Comparison of ENCODE assay signal across 13 cellular contexts in genomic region chrX:1661922-1662221, GRCh38. TPM values are rescaled to one million over a fixed set of nuclear protein-coding genes. Genes with fewer than 3 reads are reported as not detected.
A peak's percentile ranks its signal among the peaks of the same experiment; 100 is the strongest.
DNase-seq lines count a peak whose midpoint lies in the region.
"Had no signal": no experiment of that assay in that cellular context is flagged by ENCODE, and none has a peak within 500 bp of the region (broad histone marks: within the 10 kb centered on the region; RNA-seq: fewer than 3 reads in every experiment).

No MANE protein-coding gene starts in this region.

- H3K27ac ChIP-seq in thymus (ENCODE audit: low read depth): peak overlapping the region; percentile 76
- H3K27ac ChIP-seq: thoracic aorta had no signal

- intact Hi-C loops in activated naive CD4-positive, alpha-beta T cell treated with anti-CD3 and anti-CD28 coated beads for 36 hours (cut with micrococcal nuclease): loop anchor here (1.0 to 5.0 kb wide), 9 partner anchors 17 to 1305 kb away; partner anchors contain the start of genes AKAP17A and SLC25A6
- intact Hi-C loops in dendritic cell treated with granulocyte-macrophage colony-stimulating factor and Interleukin-4, amounts not matched to agents 40 ng/mL and 50 ng/mL, for 4 days (cut with micrococcal nuclease): loop anchor here (2.0 to 10.0 kb wide), 3 partner anchors 210 to 947 kb away; partner anchors contain the start of genes ASMTL, DHRSX and ZBED1
- intact Hi-C loops in posterior vena cava (cut with DNase I): no loop called here

- 60% methylated on average over 15 of the region's 15 CpGs for WGBS in thymus

- CTCF ChIA-PET in activated naive CD4-positive, alpha-beta T cell treated with anti-CD3 and anti-CD28 coated beads for 36 hours (lab: Charles Lee): no interaction called here

- H3K4me1 ChIP-seq in thymus (ENCODE audit: control insufficient read depth, insufficient read depth, low read length): peaks cover 2% of the 10 kb centered on the region

- H3K36me3 ChIP-seq in thymus (ENCODE audit: control insufficient read depth, insufficient read depth): no peaks in the 10 kb centered on the region
- H3K36me3 ChIP-seq: thoracic aorta had no signal

- H3K4me1 Mint-ChIP-seq in activated naive CD4-positive, alpha-beta T cell treated with anti-CD3 and anti-CD28 coated beads for 36 hours (ENCODE audit: low read depth): peaks cover 55% of the 10 kb centered on the region
- peaks cover 29 to 34% (median 30%) of the 10 kb centered on the region in 3 donors for H3K4me1 Mint-ChIP-seq in IgD-negative memory B cell
- peaks cover 27% of the 10 kb centered on the region for H3K4me1 Mint-ChIP-seq in dendritic cell treated with granulocyte-macrophage colony-stimulating factor and Interleukin-4, amounts not matched to agents 40 ng/mL and 50 ng/mL, for 4 days (ENCODE audit: low read depth)

- peak overlapping the region; percentile 41 for H3K4me3 ChIP-seq in thymus (ENCODE audit: low read length)
- H3K4me3 ChIP-seq: lung, thoracic aorta had no signal

- DNase-seq in activated naive CD4-positive, alpha-beta T cell treated with anti-CD3 and anti-CD28 coated beads for 36 hours: no peak
- no peak for DNase-seq in activated naive CD4-positive, alpha-beta T cell treated with Interleukin-2 at 50 U/mL for 16 hours
- DNase-seq in posterior vena cava (ENCODE audit: low spot score) (no peak), NCI-H1092 (lab: John Stamatoyannopoulos, UW) (no peak), C1 segment of cervical spinal cord (lab: John Stamatoyannopoulos, UW) (no peak)
- DNase-seq: NCI-H2081 had no signal

- H3K9me3 Mint-ChIP-seq in activated naive CD4-positive, alpha-beta T cell treated with anti-CD3 and anti-CD28 coated beads for 36 hours: no peaks in the 10 kb centered on the region
- no peaks in the 10 kb centered on the region for H3K9me3 Mint-ChIP-seq in IgD-negative memory B cell
- no peaks in the 10 kb centered on the region for H3K9me3 Mint-ChIP-seq in dendritic cell treated with granulocyte-macrophage colony-stimulating factor and Interleukin-4, amounts not matched to agents 40 ng/mL and 50 ng/mL, for 4 days

- peak overlapping the region; percentile 81 for H3K4me3 Mint-ChIP-seq in activated naive CD4-positive, alpha-beta T cell treated with anti-CD3 and anti-CD28 coated beads for 36 hours
- H3K4me3 Mint-ChIP-seq in IgD-negative memory B cell: peak overlapping the region in 3 of 4 donors; percentile 88 to 93 (median 88)
- peak overlapping the region; percentile 67 for H3K4me3 Mint-ChIP-seq in dendritic cell treated with granulocyte-macrophage colony-stimulating factor and Interleukin-4, amounts not matched to agents 40 ng/mL and 50 ng/mL, for 4 days

- peak overlapping the region; percentile 92 for H3K27ac Mint-ChIP-seq in activated naive CD4-positive, alpha-beta T cell treated with anti-CD3 and anti-CD28 coated beads for 36 hours
- H3K27ac Mint-ChIP-seq in IgD-negative memory B cell: peak overlapping the region in 2 of 3 donors; percentile 79 to 92
- peak overlapping the region; percentile 72 for H3K27ac Mint-ChIP-seq in dendritic cell treated with granulocyte-macrophage colony-stimulating factor and Interleukin-4, amounts not matched to agents 40 ng/mL and 50 ng/mL, for 4 days

- H3K27me3 ChIP-seq in thymus (ENCODE audit: control insufficient read depth, insufficient read depth): no peaks in the 10 kb centered on the region

- peaks cover 40% of the 10 kb centered on the region for H3K36me3 Mint-ChIP-seq in activated naive CD4-positive, alpha-beta T cell treated with anti-CD3 and anti-CD28 coated beads for 36 hours (ENCODE audit: low read depth)
- H3K36me3 Mint-ChIP-seq in IgD-negative memory B cell: peaks cover 9% of the 10 kb centered on the region
- H3K36me3 Mint-ChIP-seq in dendritic cell treated with granulocyte-macrophage colony-stimulating factor and Interleukin-4, amounts not matched to agents 40 ng/mL and 50 ng/mL, for 4 days (ENCODE audit: low read depth): peaks cover 9% of the 10 kb centered on the region

- H3K27me3 Mint-ChIP-seq in activated naive CD4-positive, alpha-beta T cell treated with anti-CD3 and anti-CD28 coated beads for 36 hours (ENCODE audit: low read depth): no peaks in the 10 kb centered on the region
- H3K27me3 Mint-ChIP-seq in IgD-negative memory B cell: no peaks in the 10 kb centered on the region
- H3K27me3 Mint-ChIP-seq in dendritic cell treated with granulocyte-macrophage colony-stimulating factor and Interleukin-4, amounts not matched to agents 40 ng/mL and 50 ng/mL, for 4 days: no peaks in the 10 kb centered on the region

- H3K9me3 ChIP-seq in thymus (ENCODE audit: control insufficient read depth): no peaks in the 10 kb centered on the region
- H3K9me3 ChIP-seq: thoracic aorta had no signal

RNA-seq across cellular contexts. Expression of gene ASMT, which starts 47.0 kb away (rescaled TPM):
- total RNA-seq in activated naive CD4-positive, alpha-beta T cell treated with anti-CD3 and anti-CD28 coated beads for 36 hours: not detected
- polyA plus RNA-seq in IgD-negative memory B cell: 1.8 TPM
- 0.46 TPM for polyA plus RNA-seq in thymus
- under 1 TPM; 0.33 to 0.97 TPM for total RNA-seq in posterior vena cava
- total RNA-seq: pulmonary artery endothelial cell, thoracic aorta had no signal
- polyA plus RNA-seq: AG04450 had no signal

Comparison
In these comparisons a context has a peak if more than half of its experiments do, and no peak if none do; other contexts are left out.
1. intact Hi-C loops: an anchor here in activated naive CD4-positive, alpha-beta T cell treated with anti-CD3 and anti-CD28 coated beads for 36 hours (1.0 to 5.0 kb wide) and dendritic cell treated with granulocyte-macrophage colony-stimulating factor and Interleukin-4, amounts not matched to agents 40 ng/mL and 50 ng/mL, for 4 days (2.0 to 10.0 kb wide); none called in posterior vena cava.